14 cellular contexts compared by ENCODE assay signal in genomic region chr3:48014358-48014757, GRCh38. TPM values are rescaled to one million over a fixed set of nuclear protein-coding genes. Genes with fewer than 3 reads are reported as not detected.
A peak's percentile ranks its signal among the peaks of the same experiment; 100 is the strongest.
DNase-seq lines count a peak whose midpoint lies in the region; ATAC-seq, FAIRE-seq and TF ChIP-seq lines count a peak whose summit lies in the region.
"Had no signal": no experiment of that assay in that cellular context is flagged by ENCODE, and none has a peak within 500 bp of the region (broad histone marks: within the 10 kb centered on the region; RNA-seq: fewer than 3 reads in every experiment).

No MANE protein-coding gene starts in this region.

- no peak overlapping the region for H4K5ac ChIP-seq in mesendoderm (ENCODE audit: low read length)

- no TSS peak for BruUV-seq in HepG2 (replicated peaks; lab: Mats Ljungman, UMichigan)

- no peak overlapping the region for H3K4me2 ChIP-seq in HepG2 (ENCODE audit: low read depth, low read length)
- peak overlapping the region; percentile 8 for H3K4me2 ChIP-seq in skeletal muscle satellite cell (ENCODE audit: low read length)
- no peak overlapping the region for H3K4me2 ChIP-seq in mesendoderm (ENCODE audit: low read length)

- no peak overlapping the region for H2BK15ac ChIP-seq in mesendoderm (replicated peaks; ENCODE audit: low read depth)

- no peak overlapping the region; the same call in 1 of the 2 replicates for H3K4me3 Mint-ChIP-seq in HFFc6
- H3K4me3 Mint-ChIP-seq in stimulated activated naive B cell treated with anti-CD40 and anti-IgM and Interleukin-4, amounts not matched to agents 10 μg/mL and 1 μg/mL and 100 μg/mL, for 72 hours = no peak overlapping the region
- H3K4me3 Mint-ChIP-seq: CD4-positive, alpha-beta T cell had no signal

- no peak for TF ChIP-seq RAD21 in HepG2 (CRISPR knock-in tag; IDR thresholded peaks at IDR 0.05)

- H2AFZ ChIP-seq in HepG2 (ENCODE audit: low read length) = no peak overlapping the region

- ATAC-seq in HepG2 = no peak
- no peak for ATAC-seq in stimulated activated naive B cell treated with anti-CD40 and anti-IgM and Interleukin-4, amounts not matched to agents 10 μg/mL and 1 μg/mL and 100 μg/mL, for 72 hours (replicated peaks)
- ATAC-seq in HG03175 (IDR thresholded peaks at IDR 0.05; ENCODE audit: unreplicated experiment) = no peak

- H3K79me1 ChIP-seq in mesendoderm (ENCODE audit: low read length) = peaks cover 25% of the 10 kb centered on the region

- CTCF ChIA-PET in HepG2 (lab: Yijun Ruan, JAX; ENCODE audit: low intra/inter-chr PET ratio, low total read pairs) = no interaction called here

- no peak overlapping the region for H2BK5ac ChIP-seq in mesendoderm (ENCODE audit: low read length)

- H3K9me3 Mint-ChIP-seq in HFFc6 = no peaks in the 10 kb centered on the region
- no peaks in the 10 kb centered on the region for H3K9me3 Mint-ChIP-seq in stimulated activated naive B cell treated with anti-CD40 and anti-IgM and Interleukin-4, amounts not matched to agents 10 μg/mL and 1 μg/mL and 100 μg/mL, for 72 hours
- H3K9me3 Mint-ChIP-seq: CD4-positive, alpha-beta T cell had no signal

- peaks cover 19 to 48% of the 10 kb centered on the region in 2 donors for H3K4me1 ChIP-seq in adrenal gland (replicated peaks in 1 of 2)
- H3K4me1 ChIP-seq in HepG2 (ENCODE audit: insufficient read depth, low read length) = peaks cover 75% of the 10 kb centered on the region
- peaks cover 60% of the 10 kb centered on the region for H3K4me1 ChIP-seq in skeletal muscle satellite cell (ENCODE audit: control insufficient read depth, insufficient read depth, low read length)
- H3K4me1 ChIP-seq in mesendoderm (ENCODE audit: control insufficient read depth, low read depth, low read length) = peaks cover 2% of the 10 kb centered on the region

- in situ Hi-C loops in HepG2 (cut with HindIII; ENCODE audit: extremely low pct_ligation_motif_present, low pct_unique_long_range_greater_than_20kb) = no loop called here

- H3K4me3 ChIP-seq in adrenal gland (no peak overlapping the region), HepG2 (replicated peaks in 1 of 3; ENCODE audit: insufficient read depth in 1 of 3, low read depth in 2 of 3, low read length in 3 of 3) (no peak overlapping the region; a peak in 1 of 6 replicates), skeletal muscle satellite cell (ENCODE audit: low read length) (no peak overlapping the region), mesendoderm (ENCODE audit: low read length) (no peak overlapping the region)

- H3K27ac Mint-ChIP-seq in HFFc6 = peak overlapping the region; percentile 87
- H3K27ac Mint-ChIP-seq in stimulated activated naive B cell treated with anti-CD40 and anti-IgM and Interleukin-4, amounts not matched to agents 10 μg/mL and 1 μg/mL and 100 μg/mL, for 72 hours = no peak overlapping the region
- H3K27ac Mint-ChIP-seq: CD4-positive, alpha-beta T cell had no signal

- no peak overlapping the region for H3K4ac ChIP-seq in mesendoderm (ENCODE audit: low read depth, low read length)

- no peaks in the 10 kb centered on the region for H3K9me3 ChIP-seq in adrenal gland (replicated peaks in 1 of 3)
- no peaks in the 10 kb centered on the region for H3K9me3 ChIP-seq in HepG2 (ENCODE audit: low read length)
- no peaks in the 10 kb centered on the region for H3K9me3 ChIP-seq in skeletal muscle satellite cell (replicated peaks; ENCODE audit: low read length)

- peaks cover 85% of the 10 kb centered on the region for H3K4me1 Mint-ChIP-seq in HFFc6 (ENCODE audit: low read depth)
- H3K4me1 Mint-ChIP-seq in stimulated activated naive B cell treated with anti-CD40 and anti-IgM and Interleukin-4, amounts not matched to agents 10 μg/mL and 1 μg/mL and 100 μg/mL, for 72 hours = peaks cover 25 to 35% of the 10 kb centered on the region in 2 donors

- no peaks in the 10 kb centered on the region for H3K36me3 ChIP-seq in adrenal gland (replicated peaks in 1 of 2)
- H3K36me3 ChIP-seq in HepG2 (replicated peaks in 1 of 2; ENCODE audit: control insufficient read depth in 1 of 2, insufficient read depth in 2 of 2, low read length in 2 of 2) = peaks cover 2 to 9% of the 10 kb centered on the region in 2 experiments; a peak in 3 of 5 replicates
- H3K36me3 ChIP-seq in skeletal muscle satellite cell (ENCODE audit: insufficient read depth, low read length) = no peaks in the 10 kb centered on the region
- no peaks in the 10 kb centered on the region for H3K36me3 ChIP-seq in mesendoderm (ENCODE audit: control insufficient read depth, insufficient read depth, low read length)

- FAIRE-seq in HepG2 (lab: Jason Lieb, UNC) = no peak

- TF ChIP-seq POLR2A in adrenal gland (IDR thresholded peaks at IDR 0.05) (no peak), HepG2 (IDR thresholded peaks at IDR 0.05; ENCODE audit: insufficient read depth in 1 of 2, low read depth in 2 of 2, low read length in 2 of 2) (no peak)

- intact Hi-C loops in adrenal gland (cut with DNase I) (no loop called here), HepG2 (cut with micrococcal nuclease; ENCODE audit: unreplicated experiment) (no loop called here)

- H3K27me3 ChIP-seq in adrenal gland = no peaks in the 10 kb centered on the region
- H3K27me3 ChIP-seq in HepG2 (ENCODE audit: control insufficient read depth in 1 of 2, insufficient read depth in 2 of 2, low read length in 2 of 2) = no peaks in the 10 kb centered on the region
- H3K27me3 ChIP-seq in skeletal muscle satellite cell (ENCODE audit: control insufficient read depth, insufficient read depth, low read length) = no peaks in the 10 kb centered on the region
- H3K27me3 ChIP-seq in mesendoderm (ENCODE audit: insufficient read depth, low read length, poor library complexity) = no peaks in the 10 kb centered on the region

- 89 to 100% (median 93%) methylated on average over 2 of the region's 2 CpGs for WGBS in adrenal gland, 4 donors
- WGBS in HepG2 (ENCODE audit: low lambda C conversion rate) = 93% methylated on average over 2 of the region's 2 CpGs
- no CpG with 5 or more reads among the region's 2 CpGs for WGBS in mesendoderm (ENCODE audit: extremely low coverage, insufficient coverage, low lambda C conversion rate)

- no peak overlapping the region for H2BK120ac ChIP-seq in mesendoderm (ENCODE audit: low read depth, low read length)

- no peaks in the 10 kb centered on the region; the same call in 1 of the 2 replicates for H3K27me3 Mint-ChIP-seq in HFFc6 (ENCODE audit: insufficient read depth)
- no peaks in the 10 kb centered on the region for H3K27me3 Mint-ChIP-seq in stimulated activated naive B cell treated with anti-CD40 and anti-IgM and Interleukin-4, amounts not matched to agents 10 μg/mL and 1 μg/mL and 100 μg/mL, for 72 hours
- H3K27me3 Mint-ChIP-seq: CD4-positive, alpha-beta T cell had no signal

- no peak overlapping the region for H3K23ac ChIP-seq in mesendoderm (ENCODE audit: low read length)

- DNase-seq in HFFc6 (no peak), adrenal gland (no peak), HepG2 (ENCODE audit: low spot score) (no peak), mesendoderm (no peak), substantia nigra (lab: John Stamatoyannopoulos, UW) (no peak)
- no peak for DNase-seq in stimulated activated naive B cell treated with anti-CD40 and anti-IgM and Interleukin-4, amounts not matched to agents 10 μg/mL and 1 μg/mL and 100 μg/mL, for 72 hours
- DNase-seq: activated naive CD4-positive, alpha-beta T cell treated with anti-CD3 and anti-CD28 coated beads, Interleukin-2, amount 50 U/mL, for 16 hours; CD4-positive, alpha-beta T cell; NCI-H146; RPMI8226; stimulated activated CD4-positive, alpha-beta T cell treated with anti-CD3 and anti-CD28 coated beads, Interleukin-4, amount 100 ng/mL, for 24 hours; stimulated activated naive CD4-positive, alpha-beta T cell had no signal

- H3K18ac ChIP-seq in mesendoderm (ENCODE audit: low read length) = no peak overlapping the region

- peaks cover 22% of the 10 kb centered on the region for H3K36me3 Mint-ChIP-seq in HFFc6 (ENCODE audit: low read depth)
- peaks cover 8 to 15% of the 10 kb centered on the region in 2 donors for H3K36me3 Mint-ChIP-seq in stimulated activated naive B cell treated with anti-CD40 and anti-IgM and Interleukin-4, amounts not matched to agents 10 μg/mL and 1 μg/mL and 100 μg/mL, for 72 hours

- H2AK5ac ChIP-seq in mesendoderm (ENCODE audit: low read length) = no peak overlapping the region

- H4K8ac ChIP-seq in mesendoderm (ENCODE audit: low read depth, low read length) = no peak overlapping the region

- H3K27ac ChIP-seq in adrenal gland (peak overlapping the region in 3 of 5 donors; percentile 34 to 71 (median 61)), HepG2 (ENCODE audit: extremely low read length, insufficient read depth, low read length) (peak overlapping the region; percentile 53), mesendoderm (ENCODE audit: low read depth, low read length) (no peak overlapping the region), substantia nigra (ENCODE audit: low read depth, low read length, poor library complexity, severe bottlenecking) (no peak overlapping the region)

- TF ChIP-seq EP300 in HepG2 (IDR thresholded peaks at IDR 0.05; ENCODE audit: low read depth in 2 of 2, low read length in 2 of 2) (no peak), HepG2 (CRISPR knock-in tag; IDR thresholded peaks at IDR 0.05; ENCODE audit: borderline replicate concordance) (no peak)

- peaks cover 79% of the 10 kb centered on the region for H3K79me2 ChIP-seq in HepG2 (ENCODE audit: insufficient read depth, low read length)
- peaks cover 42% of the 10 kb centered on the region for H3K79me2 ChIP-seq in mesendoderm (ENCODE audit: control insufficient read depth, insufficient read depth, low read length)

- H3K9ac ChIP-seq in HepG2 (ENCODE audit: insufficient read depth, low read depth, low read length) (no peak overlapping the region), skeletal muscle satellite cell (ENCODE audit: low read depth, low read length) (no peak overlapping the region), mesendoderm (ENCODE audit: low read length) (no peak overlapping the region)

- peaks cover 18% of the 10 kb centered on the region for H4K20me1 ChIP-seq in HepG2 (ENCODE audit: insufficient read depth, low read length)

- H3K56ac ChIP-seq in mesendoderm (ENCODE audit: low read length) = no peak overlapping the region

- TF ChIP-seq CTCF in HFFc6 (IDR thresholded peaks at IDR 0.05) (no peak), adrenal gland (IDR thresholded peaks at IDR 0.05) (no peak), HepG2 (CRISPR knock-in tag; IDR thresholded peaks at IDR 0.05) (no peak)

- POLR2A ChIA-PET in HepG2 (lab: Yijun Ruan, JAX) = interaction anchor here (1.5 to 2.4 kb wide), 2 partner anchors 26 to 73 kb away, joined by 4 to 9 read pairs; no protein-coding TSS in a partner anchor

RNA-seq across cellular contexts. Expression of gene MAP4, which starts 1.9 kb away (rescaled TPM):
- 100 to 1,000 TPM; 294 to 328 (median 312) TPM for total RNA-seq in HFFc6 (2021; fragmentation: NEBNext Ultra II Directional; extraction: Animal tissue kit (Norgen Biotek cat#: 25700))
- 100 to 1,000 TPM in 4 of 8 donors, 10 to 100 TPM in 4; 54.3 to 152 (median 101) TPM for total RNA-seq in adrenal gland
- 10 to 100 TPM; 49.2 to 65.1 (median 52.6) TPM for polyA plus RNA-seq in adrenal gland
- total RNA-seq in HepG2 (2016; rRNA removed; fragmentation: Illumina TruSeq; extraction: Trizol) = 33.1 and 63.3 TPM in 2 replicates
- 4.3 and 4.8 TPM in 2 replicates for total RNA-seq in HepG2 (2016; cell fraction: cytosol; rRNA removed; fragmentation: Illumina TruSeq; extraction: Trizol; ENCODE audit: low read depth)
- 31.4 and 53.9 TPM in 2 replicates for total RNA-seq in HepG2 (2016; cell fraction: insoluble cytoplasmic fraction; rRNA removed; fragmentation: Illumina TruSeq; extraction: Trizol)
- total RNA-seq in HepG2 (2016; cell fraction: membrane; rRNA removed; fragmentation: Illumina TruSeq; extraction: Trizol) = 15.0 and 16.5 TPM in 2 replicates
- total RNA-seq in HepG2 (2016; cell fraction: nucleus; rRNA removed; fragmentation: Illumina TruSeq; extraction: Trizol) = 36.7 and 41.9 TPM in 2 replicates
- 38.7 and 46.0 TPM in 2 replicates for polyA plus RNA-seq in HepG2 (2011; rRNA removed)
- 21.5 and 23.3 TPM in 2 replicates for polyA plus RNA-seq in HepG2 (2011; cell fraction: cytosol; rRNA removed)
- polyA plus RNA-seq in HepG2 (2011; cell fraction: nucleus; rRNA removed) = 108 and 122 TPM in 2 replicates
- 61.7 and 78.2 TPM in 2 replicates for polyA plus RNA-seq in HepG2 (2012)
- 2.7 and 3.3 TPM in 2 replicates for polyA plus RNA-seq in HepG2 (2016; cell fraction: cytosol; fragmentation: Illumina TruSeq; extraction: Trizol; ENCODE audit: low read depth)
- 52.8 and 70.0 TPM in 2 replicates for polyA plus RNA-seq in HepG2 (2016; cell fraction: insoluble cytoplasmic fraction; fragmentation: Illumina TruSeq; extraction: Trizol; ENCODE audit: low read depth)
- polyA plus RNA-seq in HepG2 (2016; cell fraction: membrane; fragmentation: Illumina TruSeq; extraction: Trizol; ENCODE audit: low read depth) = 8.8 and 10.2 TPM in 2 replicates
- polyA plus RNA-seq in HepG2 (2016; cell fraction: nucleus; fragmentation: Illumina TruSeq; extraction: Trizol; ENCODE audit: insufficient read depth, low read depth) = 57.0 and 67.2 TPM in 2 replicates
- polyA minus RNA-seq in HepG2 (2011; rRNA and poly(A)+ RNA removed; ENCODE audit: low replicate concordance) = 46.4 and 52.1 TPM in 2 replicates
- polyA minus RNA-seq in HepG2 (2011; cell fraction: cytosol; rRNA and poly(A)+ RNA removed) = 45.9 and 59.9 TPM in 2 replicates
- polyA minus RNA-seq in HepG2 (2011; cell fraction: nucleus; rRNA and poly(A)+ RNA removed) = 54.7 and 70.5 TPM in 2 replicates
- 102 and 117 TPM in 2 replicates for total RNA-seq in skeletal muscle satellite cell (2012; rRNA removed)
- 132 TPM for polyA plus RNA-seq in mesendoderm (2013, experiment 1 of 2)
- polyA plus RNA-seq in mesendoderm (2013, experiment 2 of 2) = 135 TPM

Comparison
In these comparisons a context has a peak if more than half of its experiments do, and no peak if none do; other contexts are left out.
1. H3K27ac ChIP-seq: peak in adrenal gland (3 of 5) and HepG2 (single experiment); none in mesendoderm (single experiment) and substantia nigra (single experiment).